Comparison of ENCODE assay signal across 1 cellular context in the genomic region with DNA sequence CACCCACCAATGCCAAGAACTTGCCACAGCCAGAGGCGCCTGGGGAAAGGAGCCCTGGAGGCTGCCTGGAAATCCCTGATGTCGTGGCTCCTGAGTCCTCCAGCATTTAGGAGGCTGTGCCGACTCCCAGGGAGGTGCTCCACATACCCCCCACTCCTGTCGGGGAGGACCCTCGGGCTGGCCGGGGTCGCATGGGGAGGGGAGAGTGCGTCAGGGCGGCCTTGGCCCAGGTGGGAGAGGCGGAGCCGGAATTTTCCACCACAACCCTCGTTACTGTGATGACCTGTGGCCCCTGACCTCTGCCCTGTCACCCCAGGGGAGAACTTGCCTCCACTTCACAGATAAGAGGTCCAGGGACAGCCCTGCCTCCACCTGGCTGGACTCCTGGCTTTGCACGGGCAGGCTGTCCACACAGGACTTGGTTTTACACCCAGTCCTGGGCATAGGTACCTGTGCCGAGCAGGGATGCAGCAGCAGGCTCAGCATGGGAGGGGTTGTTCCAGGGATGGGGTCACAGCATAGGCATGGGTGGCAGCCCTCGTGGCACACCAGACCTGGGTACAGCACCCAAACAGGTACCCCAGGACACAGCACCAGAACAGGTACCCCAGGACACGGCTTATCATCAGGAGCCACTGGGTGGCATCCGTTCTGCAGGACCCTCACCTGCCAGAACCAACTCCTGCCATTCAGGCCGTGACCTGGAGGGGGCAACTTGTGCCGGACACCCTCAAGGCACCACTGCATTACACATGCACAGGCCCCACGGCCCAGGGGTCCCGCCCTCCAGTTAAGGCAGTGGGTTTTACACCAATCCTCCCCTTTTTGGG.
TF ChIP-seq lines count a peak whose summit lies in the region.

No MANE protein-coding gene starts in this region.

TF ChIP-seq in HepG2, 621 proteins besides CTCF, POLR2A, EP300 and RAD21 (continued from another document):
- TF ChIP-seq ONECUT2 (CRISPR knock-in tag; IDR thresholded peaks at IDR 0.05) = no peak
- TF ChIP-seq, protein P1, sequence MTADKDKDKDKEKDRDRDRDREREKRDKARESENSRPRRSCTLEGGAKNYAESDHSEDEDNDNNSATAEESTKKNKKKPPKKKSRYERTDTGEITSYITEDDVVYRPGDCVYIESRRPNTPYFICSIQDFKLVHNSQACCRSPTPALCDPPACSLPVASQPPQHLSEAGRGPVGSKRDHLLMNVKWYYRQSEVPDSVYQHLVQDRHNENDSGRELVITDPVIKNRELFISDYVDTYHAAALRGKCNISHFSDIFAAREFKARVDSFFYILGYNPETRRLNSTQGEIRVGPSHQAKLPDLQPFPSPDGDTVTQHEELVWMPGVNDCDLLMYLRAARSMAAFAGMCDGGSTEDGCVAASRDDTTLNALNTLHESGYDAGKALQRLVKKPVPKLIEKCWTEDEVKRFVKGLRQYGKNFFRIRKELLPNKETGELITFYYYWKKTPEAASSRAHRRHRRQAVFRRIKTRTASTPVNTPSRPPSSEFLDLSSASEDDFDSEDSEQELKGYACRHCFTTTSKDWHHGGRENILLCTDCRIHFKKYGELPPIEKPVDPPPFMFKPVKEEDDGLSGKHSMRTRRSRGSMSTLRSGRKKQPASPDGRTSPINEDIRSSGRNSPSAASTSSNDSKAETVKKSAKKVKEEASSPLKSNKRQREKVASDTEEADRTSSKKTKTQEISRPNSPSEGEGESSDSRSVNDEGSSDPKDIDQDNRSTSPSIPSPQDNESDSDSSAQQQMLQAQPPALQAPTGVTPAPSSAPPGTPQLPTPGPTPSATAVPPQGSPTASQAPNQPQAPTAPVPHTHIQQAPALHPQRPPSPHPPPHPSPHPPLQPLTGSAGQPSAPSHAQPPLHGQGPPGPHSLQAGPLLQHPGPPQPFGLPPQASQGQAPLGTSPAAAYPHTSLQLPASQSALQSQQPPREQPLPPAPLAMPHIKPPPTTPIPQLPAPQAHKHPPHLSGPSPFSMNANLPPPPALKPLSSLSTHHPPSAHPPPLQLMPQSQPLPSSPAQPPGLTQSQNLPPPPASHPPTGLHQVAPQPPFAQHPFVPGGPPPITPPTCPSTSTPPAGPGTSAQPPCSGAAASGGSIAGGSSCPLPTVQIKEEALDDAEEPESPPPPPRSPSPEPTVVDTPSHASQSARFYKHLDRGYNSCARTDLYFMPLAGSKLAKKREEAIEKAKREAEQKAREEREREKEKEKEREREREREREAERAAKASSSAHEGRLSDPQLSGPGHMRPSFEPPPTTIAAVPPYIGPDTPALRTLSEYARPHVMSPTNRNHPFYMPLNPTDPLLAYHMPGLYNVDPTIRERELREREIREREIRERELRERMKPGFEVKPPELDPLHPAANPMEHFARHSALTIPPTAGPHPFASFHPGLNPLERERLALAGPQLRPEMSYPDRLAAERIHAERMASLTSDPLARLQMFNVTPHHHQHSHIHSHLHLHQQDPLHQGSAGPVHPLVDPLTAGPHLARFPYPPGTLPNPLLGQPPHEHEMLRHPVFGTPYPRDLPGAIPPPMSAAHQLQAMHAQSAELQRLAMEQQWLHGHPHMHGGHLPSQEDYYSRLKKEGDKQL (CRISPR knock-in tag; IDR thresholded peaks at IDR 0.05; ENCODE audit: low read depth) = no peak
- no peak for TF ChIP-seq NFE2 (CRISPR knock-in tag; IDR thresholded peaks at IDR 0.05)
- no peak for TF ChIP-seq ZNF644 (CRISPR knock-in tag; IDR thresholded peaks at IDR 0.05; ENCODE audit: low read depth)
- TF ChIP-seq MYNN (CRISPR knock-in tag; IDR thresholded peaks at IDR 0.05; ENCODE audit: low read depth) = no peak
- TF ChIP-seq, protein P2, sequence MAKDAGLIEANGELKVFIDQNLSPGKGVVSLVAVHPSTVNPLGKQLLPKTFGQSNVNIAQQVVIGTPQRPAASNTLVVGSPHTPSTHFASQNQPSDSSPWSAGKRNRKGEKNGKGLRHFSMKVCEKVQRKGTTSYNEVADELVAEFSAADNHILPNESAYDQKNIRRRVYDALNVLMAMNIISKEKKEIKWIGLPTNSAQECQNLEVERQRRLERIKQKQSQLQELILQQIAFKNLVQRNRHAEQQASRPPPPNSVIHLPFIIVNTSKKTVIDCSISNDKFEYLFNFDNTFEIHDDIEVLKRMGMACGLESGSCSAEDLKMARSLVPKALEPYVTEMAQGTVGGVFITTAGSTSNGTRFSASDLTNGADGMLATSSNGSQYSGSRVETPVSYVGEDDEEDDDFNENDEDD (CRISPR knock-in tag; IDR thresholded peaks at IDR 0.05; ENCODE audit: borderline replicate concordance) = peak; percentile 50
- TF ChIP-seq STAG1 (CRISPR knock-in tag; IDR thresholded peaks at IDR 0.05) = peak; percentile 99
- TF ChIP-seq, protein P3, sequence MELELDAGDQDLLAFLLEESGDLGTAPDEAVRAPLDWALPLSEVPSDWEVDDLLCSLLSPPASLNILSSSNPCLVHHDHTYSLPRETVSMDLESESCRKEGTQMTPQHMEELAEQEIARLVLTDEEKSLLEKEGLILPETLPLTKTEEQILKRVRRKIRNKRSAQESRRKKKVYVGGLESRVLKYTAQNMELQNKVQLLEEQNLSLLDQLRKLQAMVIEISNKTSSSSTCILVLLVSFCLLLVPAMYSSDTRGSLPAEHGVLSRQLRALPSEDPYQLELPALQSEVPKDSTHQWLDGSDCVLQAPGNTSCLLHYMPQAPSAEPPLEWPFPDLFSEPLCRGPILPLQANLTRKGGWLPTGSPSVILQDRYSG (CRISPR knock-in tag; IDR thresholded peaks at IDR 0.05) = no peak; the same call in 1 of the 2 replicates
- TF ChIP-seq TSC22D2 (CRISPR knock-in tag; IDR thresholded peaks at IDR 0.05; ENCODE audit: borderline replicate concordance) = no peak
- TF ChIP-seq ZBTB1 (CRISPR knock-in tag; IDR thresholded peaks at IDR 0.05; ENCODE audit: borderline replicate concordance) = no peak
- TF ChIP-seq ZFAT (CRISPR knock-in tag; conservative IDR thresholded peaks at IDR 0.05) = peak; percentile 30; the same call in 1 of the 2 replicates
- TF ChIP-seq SOX13 (IDR thresholded peaks at IDR 0.05) = no peak
- peak in 1 of 2 experiments; percentile 51; a peak in 2 of 4 replicates for TF ChIP-seq SOX13 (CRISPR knock-in tag; conservative IDR thresholded peaks at IDR 0.05 in 1 of 2, IDR thresholded peaks at IDR 0.05 in 1 of 2)
- TF ChIP-seq ZNF30 (CRISPR knock-in tag; IDR thresholded peaks at IDR 0.05) = no peak
- TF ChIP-seq PPARG (CRISPR knock-in tag; conservative IDR thresholded peaks at IDR 0.05) = no peak
- TF ChIP-seq POLR2AphosphoS2 (IDR thresholded peaks at IDR 0.05; ENCODE audit: low read depth, low read length) = no peak
- no peak for TF ChIP-seq PRPF4 (IDR thresholded peaks at IDR 0.05; ENCODE audit: low read depth, low read length, poor library complexity, severe bottlenecking)
- TF ChIP-seq ZNF530 (CRISPR knock-in tag; IDR thresholded peaks at IDR 0.05; ENCODE audit: low read depth) = no peak
TF ChIP-seq in HepG2: peak in this region for 151.
